Comparison of ENCODE assay signal across 1 cellular context in the genomic region with DNA sequence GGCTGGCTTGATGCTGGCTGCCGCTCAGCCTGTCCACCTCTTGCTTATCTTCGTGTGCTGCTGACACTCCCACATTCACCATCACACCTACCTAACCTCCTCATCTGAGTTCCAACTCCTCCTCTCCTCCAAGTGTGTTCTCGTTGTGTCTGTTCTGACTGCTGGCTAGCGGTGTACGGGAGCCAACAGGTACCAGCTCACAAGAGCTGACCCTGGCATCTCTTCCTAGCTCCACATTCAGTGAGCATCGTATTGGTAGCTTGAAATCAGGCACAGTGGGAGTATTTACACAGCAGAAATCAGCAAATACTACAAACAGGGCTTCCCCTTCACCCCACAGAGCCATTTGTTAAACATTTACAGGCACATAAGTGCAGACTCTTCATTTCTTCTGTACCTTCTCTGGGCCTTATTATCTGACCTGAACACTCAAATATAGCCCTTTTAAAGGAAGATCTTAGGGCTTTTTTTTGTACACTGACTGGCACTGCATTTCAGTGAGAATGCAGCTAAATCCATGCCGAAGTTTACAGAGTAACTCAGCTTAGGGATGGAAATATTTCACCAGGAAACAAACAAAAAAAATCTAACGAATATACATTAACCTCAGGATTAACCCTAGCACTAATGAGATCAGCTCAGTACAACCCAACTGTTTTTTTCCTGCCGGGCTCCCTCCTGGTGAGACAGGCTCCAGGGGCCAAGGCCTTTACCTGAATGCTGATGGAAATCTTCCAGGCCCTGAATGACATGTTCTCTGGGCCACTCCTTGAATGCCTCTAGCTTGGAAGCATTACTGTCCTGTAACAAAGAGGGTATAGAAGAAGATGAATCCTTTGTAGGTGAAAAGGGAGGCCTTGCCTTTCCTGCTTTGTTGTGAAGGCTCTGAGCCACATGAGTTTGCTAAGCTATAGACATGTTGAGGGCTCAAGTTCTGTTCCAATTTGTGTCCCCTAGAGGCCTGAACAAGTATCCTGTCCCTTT.
TF ChIP-seq lines count a peak whose summit lies in the region.

No MANE protein-coding gene starts in this region.

TF ChIP-seq in H1, 55 proteins besides CTCF, POLR2A, EP300 and RAD21:
- TF ChIP-seq KDM4A (IDR thresholded peaks at IDR 0.05; ENCODE audit: low read depth, low read length, severe bottlenecking) = no peak
- no peak for TF ChIP-seq SIRT6 (IDR thresholded peaks at IDR 0.05; ENCODE audit: low read length)
- no peak for TF ChIP-seq POLR2AphosphoS5 (IDR thresholded peaks at IDR 0.05; ENCODE audit: low read depth, low read length)
